In the genomic region with DNA sequence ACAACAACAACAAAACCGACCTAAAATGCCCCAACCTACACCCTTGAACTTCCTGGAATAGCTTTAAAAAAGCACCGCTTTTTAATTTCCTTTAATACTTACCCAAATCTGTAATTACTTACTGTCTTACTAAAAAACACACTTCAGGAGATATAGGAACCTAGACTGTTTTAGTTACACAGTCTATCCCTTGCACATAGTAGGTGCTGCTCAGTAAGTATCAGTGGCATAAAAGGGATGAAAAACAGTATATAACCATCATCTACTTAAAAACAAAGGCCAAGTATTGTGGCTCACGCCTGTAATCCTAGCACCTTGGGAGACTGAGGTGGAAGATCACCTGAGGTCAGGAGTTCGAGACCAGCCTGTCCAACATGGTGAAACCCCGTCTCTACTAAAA, we compare ENCODE assay signal across 23 cellular contexts. TPM values are rescaled to one million over a fixed set of nuclear protein-coding genes. Genes with fewer than 3 reads are reported as not detected.
A peak's percentile ranks its signal among the peaks of the same experiment; 100 is the strongest.
DNase-seq lines count a peak whose midpoint lies in the region; ATAC-seq, FAIRE-seq and TF ChIP-seq lines count a peak whose summit lies in the region.
"Had no signal": no experiment of that assay in that cellular context is flagged by ENCODE, and none has a peak within 500 bp of the region (broad histone marks: within the 10 kb centered on the region; RNA-seq: fewer than 3 reads in every experiment).

No MANE protein-coding gene starts in this region.

- H3K4me2 ChIP-seq in astrocyte (ENCODE audit: low read length) = no peak overlapping the region

- no peaks in the 10 kb centered on the region for H3K27me3 ChIP-seq in astrocyte (ENCODE audit: insufficient read depth, low read length)
- H3K27me3 ChIP-seq: MG63, Peyer's patch had no signal

- H3K4me1 Mint-ChIP-seq in activated naive CD4-positive, alpha-beta T cell treated with anti-CD3 and anti-CD28 coated beads, Interleukin-2, amount 10 ng/mL, durations not matched to agents 7 days and 5 days = peaks cover 40% of the 10 kb centered on the region
- H3K4me1 Mint-ChIP-seq in astrocyte (ENCODE audit: low read depth, unreplicated experiment) = no peaks in the 10 kb centered on the region
- H3K4me1 Mint-ChIP-seq in stimulated activated naive B cell treated with anti-CD40 and anti-IgM and Interleukin-4, amounts not matched to agents 10 μg/mL and 1 μg/mL and 100 μg/mL, for 72 hours = peaks cover 9 to 41% of the 10 kb centered on the region in 2 donors

- H3K9ac ChIP-seq in astrocyte (ENCODE audit: low read length) = no peak overlapping the region

- DNase-seq in activated naive CD4-positive, alpha-beta T cell treated with anti-CD3 and anti-CD28 coated beads, Interleukin-2, amount 10 ng/mL, durations not matched to agents 7 days and 5 days = no peak
- no peak for DNase-seq in activated naive CD4-positive, alpha-beta T cell treated with Interleukin-2 at 50 U/mL for 16 hours
- no peak for DNase-seq in astrocyte (ENCODE audit: low read depth)
- no peak for DNase-seq in stimulated activated naive B cell treated with anti-CD40 and anti-IgM and Interleukin-4, amounts not matched to agents 10 μg/mL and 1 μg/mL and 100 μg/mL, for 72 hours
- DNase-seq in NCI-H345 treated with DMSO at 0.1 percent for 48 hours (lab: John Stamatoyannopoulos, UW; ENCODE audit: unreplicated experiment) = no peak
- DNase-seq: COR-L47, DMS 273 treated with DMSO at 0.1 percent for 48 hours, DND-41, H9, IMR-90, Karpas-422, MG63, NCI-H1105, NCI-H2081, NCI-H2171 treated with DMSO at 0.1 percent for 48 hours, NCI-H446 treated with DMSO at 0.1 percent for 48 hours, NCI-H69, Peyer's patch had no signal

- H4K20me1 ChIP-seq in astrocyte (ENCODE audit: insufficient read depth, low read length) = peaks cover 92% of the 10 kb centered on the region

- ATAC-seq in stimulated activated naive B cell treated with anti-CD40 and anti-IgM and Interleukin-4, amounts not matched to agents 10 μg/mL and 1 μg/mL and 100 μg/mL, for 72 hours (replicated peaks) = no peak
- no peak for ATAC-seq in HG02588 (IDR thresholded peaks at IDR 0.05; ENCODE audit: unreplicated experiment)
- ATAC-seq: Right ventricle myocardium inferior had no signal

- H2AFZ ChIP-seq in astrocyte (ENCODE audit: low read depth, low read length) = no peak overlapping the region

- POLR2A ChIA-PET in HEK293 (lab: Yijun Ruan, JAX) = interaction anchor here (0.6 kb wide), 1 partner anchor 13 kb away, joined by 3 read pairs; no protein-coding TSS in a partner anchor

- peaks cover 57% of the 10 kb centered on the region for H3K36me3 Mint-ChIP-seq in activated naive CD4-positive, alpha-beta T cell treated with anti-CD3 and anti-CD28 coated beads, Interleukin-2, amount 10 ng/mL, durations not matched to agents 7 days and 5 days
- peaks cover 10% of the 10 kb centered on the region for H3K36me3 Mint-ChIP-seq in astrocyte (ENCODE audit: low read depth, unreplicated experiment)
- H3K36me3 Mint-ChIP-seq in stimulated activated naive B cell treated with anti-CD40 and anti-IgM and Interleukin-4, amounts not matched to agents 10 μg/mL and 1 μg/mL and 100 μg/mL, for 72 hours = peaks cover 29 to 38% of the 10 kb centered on the region in 2 donors

- no peaks in the 10 kb centered on the region for H3K9me3 Mint-ChIP-seq in activated naive CD4-positive, alpha-beta T cell treated with anti-CD3 and anti-CD28 coated beads, Interleukin-2, amount 10 ng/mL, durations not matched to agents 7 days and 5 days
- no peaks in the 10 kb centered on the region for H3K9me3 Mint-ChIP-seq in astrocyte (ENCODE audit: unreplicated experiment)
- H3K9me3 Mint-ChIP-seq in stimulated activated naive B cell treated with anti-CD40 and anti-IgM and Interleukin-4, amounts not matched to agents 10 μg/mL and 1 μg/mL and 100 μg/mL, for 72 hours = no peaks in the 10 kb centered on the region
- H3K9me3 Mint-ChIP-seq: H9 had no signal

- TF ChIP-seq CTCF in HEK293 (tag by site-specific recombination; IDR thresholded peaks at IDR 0.05) (no peak), astrocyte (IDR thresholded peaks at IDR 0.05; ENCODE audit: insufficient read depth, low read depth, low read length) (no peak)

- H3K79me2 ChIP-seq in astrocyte (ENCODE audit: insufficient read depth, low read length) = peaks cover 99% of the 10 kb centered on the region

- H3K36me3 ChIP-seq in HEK293 (ENCODE audit: control insufficient read depth in 2 of 2, insufficient read depth in 1 of 2, low read length in 2 of 2) (peaks cover 90 to 94% of the 10 kb centered on the region in 2 experiments), astrocyte (ENCODE audit: insufficient read depth, low read length) (peaks cover 34% of the 10 kb centered on the region)

- no peaks in the 10 kb centered on the region for H3K27me3 Mint-ChIP-seq in activated naive CD4-positive, alpha-beta T cell treated with anti-CD3 and anti-CD28 coated beads, Interleukin-2, amount 10 ng/mL, durations not matched to agents 7 days and 5 days
- no peaks in the 10 kb centered on the region for H3K27me3 Mint-ChIP-seq in astrocyte (ENCODE audit: low read depth, unreplicated experiment)
- H3K27me3 Mint-ChIP-seq in stimulated activated naive B cell treated with anti-CD40 and anti-IgM and Interleukin-4, amounts not matched to agents 10 μg/mL and 1 μg/mL and 100 μg/mL, for 72 hours = no peaks in the 10 kb centered on the region

- no peak overlapping the region for H3K4me3 Mint-ChIP-seq in activated naive CD4-positive, alpha-beta T cell treated with anti-CD3 and anti-CD28 coated beads, Interleukin-2, amount 10 ng/mL, durations not matched to agents 7 days and 5 days
- no peak overlapping the region for H3K4me3 Mint-ChIP-seq in astrocyte (ENCODE audit: unreplicated experiment)
- no peak overlapping the region for H3K4me3 Mint-ChIP-seq in stimulated activated naive B cell treated with anti-CD40 and anti-IgM and Interleukin-4, amounts not matched to agents 10 μg/mL and 1 μg/mL and 100 μg/mL, for 72 hours
- H3K4me3 Mint-ChIP-seq: H9 had no signal

- H3K4me1 ChIP-seq in HEK293 (ENCODE audit: control insufficient read depth, insufficient read depth, low read length) (peaks cover 2% of the 10 kb centered on the region; the same call in 1 of the 2 replicates), astrocyte (ENCODE audit: insufficient read depth, low read length) (peaks cover 6% of the 10 kb centered on the region)

- peak overlapping the region; percentile 69 for H3K27ac Mint-ChIP-seq in activated naive CD4-positive, alpha-beta T cell treated with anti-CD3 and anti-CD28 coated beads, Interleukin-2, amount 10 ng/mL, durations not matched to agents 7 days and 5 days
- peak overlapping the region; percentile 14 for H3K27ac Mint-ChIP-seq in astrocyte (ENCODE audit: unreplicated experiment)
- H3K27ac Mint-ChIP-seq in stimulated activated naive B cell treated with anti-CD40 and anti-IgM and Interleukin-4, amounts not matched to agents 10 μg/mL and 1 μg/mL and 100 μg/mL, for 72 hours = peak overlapping the region; percentile 20

- H3K4me3 ChIP-seq in HEK293 (ENCODE audit: low read depth, low read length) (no peak overlapping the region), astrocyte (ENCODE audit: insufficient read depth, low read depth, low read length) (no peak overlapping the region)
- H3K4me3 ChIP-seq: MG63, Peyer's patch had no signal

- H3K27ac ChIP-seq in HEK293 (ENCODE audit: extremely low read depth, low read depth, low read length) (peak overlapping the region; percentile 27; the same call in 1 of the 2 replicates), astrocyte (ENCODE audit: low read depth, low read length) (no peak overlapping the region)
- H3K27ac ChIP-seq: C4-2B, HL-60, Peyer's patch had no signal

- no peak for FAIRE-seq in astrocyte (lab: Jason Lieb, UNC)

- H3K9me3 ChIP-seq in HEK293 (ENCODE audit: control insufficient read depth, insufficient read depth, low read depth, low read length) (no peaks in the 10 kb centered on the region), astrocyte (ENCODE audit: insufficient read depth, low read depth, low read length) (no peaks in the 10 kb centered on the region)
- H3K9me3 ChIP-seq: MG63, Peyer's patch had no signal

- CTCF ChIA-PET in activated naive CD4-positive, alpha-beta T cell treated with anti-CD3 and anti-CD28 coated beads, Interleukin-2, amount 10 ng/mL, durations not matched to agents 7 days and 5 days (lab: Charles Lee) = interaction anchor here (1.6 to 2.2 kb wide), 2 partner anchors 25 to 215 kb away, joined by 4 to 5 read pairs; no protein-coding TSS in a partner anchor
- CTCF ChIA-PET in HEK293 (lab: Yijun Ruan, JAX) = interaction anchor here (0.6 to 1.3 kb wide), 5 partner anchors 10 to 63 kb away, joined by 3 to 7 read pairs (median 5); partner anchors contain the start of gene NT5C

TF ChIP-seq in HEK293, 187 proteins besides CTCF, POLR2A, EP300 and RAD21 (continues in another document):
- TF ChIP-seq ZNF629 (tag by site-specific recombination; IDR thresholded peaks at IDR 0.05) = no peak
- TF ChIP-seq, protein P1, sequence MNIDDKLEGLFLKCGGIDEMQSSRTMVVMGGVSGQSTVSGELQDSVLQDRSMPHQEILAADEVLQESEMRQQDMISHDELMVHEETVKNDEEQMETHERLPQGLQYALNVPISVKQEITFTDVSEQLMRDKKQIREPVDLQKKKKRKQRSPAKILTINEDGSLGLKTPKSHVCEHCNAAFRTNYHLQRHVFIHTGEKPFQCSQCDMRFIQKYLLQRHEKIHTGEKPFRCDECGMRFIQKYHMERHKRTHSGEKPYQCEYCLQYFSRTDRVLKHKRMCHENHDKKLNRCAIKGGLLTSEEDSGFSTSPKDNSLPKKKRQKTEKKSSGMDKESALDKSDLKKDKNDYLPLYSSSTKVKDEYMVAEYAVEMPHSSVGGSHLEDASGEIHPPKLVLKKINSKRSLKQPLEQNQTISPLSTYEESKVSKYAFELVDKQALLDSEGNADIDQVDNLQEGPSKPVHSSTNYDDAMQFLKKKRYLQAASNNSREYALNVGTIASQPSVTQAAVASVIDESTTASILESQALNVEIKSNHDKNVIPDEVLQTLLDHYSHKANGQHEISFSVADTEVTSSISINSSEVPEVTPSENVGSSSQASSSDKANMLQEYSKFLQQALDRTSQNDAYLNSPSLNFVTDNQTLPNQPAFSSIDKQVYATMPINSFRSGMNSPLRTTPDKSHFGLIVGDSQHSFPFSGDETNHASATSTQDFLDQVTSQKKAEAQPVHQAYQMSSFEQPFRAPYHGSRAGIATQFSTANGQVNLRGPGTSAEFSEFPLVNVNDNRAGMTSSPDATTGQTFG (tag by site-specific recombination; IDR thresholded peaks at IDR 0.05; ENCODE audit: borderline replicate concordance) = no peak
- TF ChIP-seq MYNN (tag by site-specific recombination; IDR thresholded peaks at IDR 0.05; ENCODE audit: borderline replicate concordance) = no peak
- TF ChIP-seq SP2 (tag by site-specific recombination; IDR thresholded peaks at IDR 0.05) = no peak
- no peak for TF ChIP-seq ZNF416 (tag by site-specific recombination; IDR thresholded peaks at IDR 0.05)
- TF ChIP-seq ZNF175 (tag by site-specific recombination; IDR thresholded peaks at IDR 0.05) = no peak
- TF ChIP-seq ZNF24 (tag by site-specific recombination; IDR thresholded peaks at IDR 0.05) = no peak
- no peak for TF ChIP-seq HOXA7 (CRISPR knock-in tag; IDR thresholded peaks at IDR 0.05; ENCODE audit: borderline replicate concordance)
- no peak for TF ChIP-seq ZNF184 (tag by site-specific recombination; IDR thresholded peaks at IDR 0.05)

RNA-seq across cellular contexts. Expression of gene SUMO2, which starts 6.1 kb away (rescaled TPM):
- total RNA-seq in astrocyte = 413 and 449 TPM in 2 replicates

RNA-seq across cellular contexts. Expression of gene JPT1, which starts 22.3 kb away (rescaled TPM):
- total RNA-seq in astrocyte = 232 and 282 TPM in 2 replicates

RNA-seq across cellular contexts. Expression of gene NUP85, which starts 28.9 kb away (rescaled TPM):
- total RNA-seq in astrocyte = 37.3 and 44.3 TPM in 2 replicates

RNA-seq across cellular contexts. Expression of gene NT5C, which starts 45.1 kb away (rescaled TPM):
- total RNA-seq in astrocyte = 23.7 and 29.5 TPM in 2 replicates

Comparison
In these comparisons a context has a peak if more than half of its experiments do, and no peak if none do; other contexts are left out.
1. H3K27ac Mint-ChIP-seq: peak in every context shown above with its lines; median percentile 69 in activated naive CD4-positive, alpha-beta T cell treated with anti-CD3 and anti-CD28 coated beads, Interleukin-2, amount 10 ng/mL, durations not matched to agents 7 days and 5 days; 20 in stimulated activated naive B cell treated with anti-CD40 and anti-IgM and Interleukin-4, amounts not matched to agents 10 μg/mL and 1 μg/mL and 100 μg/mL, for 72 hours; 14 in astrocyte.